13 cellular contexts compared by ENCODE assay signal in the genomic region with DNA sequence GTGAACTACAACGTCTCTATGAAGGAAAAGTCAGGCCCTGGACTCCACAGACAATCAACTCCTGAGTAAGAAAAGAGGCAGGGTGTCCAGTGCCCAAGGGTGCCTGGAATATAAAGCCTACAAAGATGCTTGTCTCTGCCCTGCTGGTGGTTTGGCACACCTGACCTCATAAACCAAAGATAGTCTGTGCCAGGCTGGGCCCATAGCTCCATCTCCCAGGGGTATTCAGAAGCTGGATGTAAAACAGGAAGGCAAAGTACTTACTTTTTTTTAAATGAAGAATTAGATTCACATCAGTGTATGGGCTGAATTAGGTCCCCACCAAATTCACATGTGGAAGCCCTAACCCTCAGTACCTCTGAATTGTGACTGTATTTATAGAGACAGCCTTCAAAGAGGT.
"Had no signal": no experiment of that assay in that cellular context is flagged by ENCODE, and none has a peak within 500 bp of the region (broad histone marks: within the 10 kb centered on the region; RNA-seq: fewer than 3 reads in every experiment).

No MANE protein-coding gene starts in this region.

- DNase-seq: activated CD4-positive, alpha-beta T cell treated with anti-CD3 and anti-CD28 coated beads for 48 hours; activated CD8-positive, alpha-beta memory T cell treated with anti-CD3 and anti-CD28 coated beads for 24 hours; activated naive CD8-positive, alpha-beta T cell treated with anti-CD3 and anti-CD28 coated beads for 36 hours; anterior cingulate cortex; cerebellar nuclear complex; erythroblast; stimulated activated CD4-positive, alpha-beta T cell treated with anti-CD3 and anti-CD28 coated beads, Interleukin-12 subunit alpha, Interleukin-12 subunit beta, amount 100 ng/mL, for 4 hours; stomach; uterus; WERI-Rb-1 had no signal

- ATAC-seq: sciatic nerve had no signal

- H3K9me3 Mint-ChIP-seq: activated naive CD8-positive, alpha-beta T cell treated with anti-CD3 and anti-CD28 coated beads for 36 hours; dendritic cell treated with granulocyte-macrophage colony-stimulating factor and Interleukin-4, amounts not matched to agents 40 ng/mL and 50 ng/mL, for 4 days; mesothelial cell of epicardium had no signal

- H3K4me3 Mint-ChIP-seq: activated naive CD8-positive, alpha-beta T cell treated with anti-CD3 and anti-CD28 coated beads for 36 hours; dendritic cell treated with granulocyte-macrophage colony-stimulating factor and Interleukin-4, amounts not matched to agents 40 ng/mL and 50 ng/mL, for 4 days; mesothelial cell of epicardium had no signal

- H3K27ac Mint-ChIP-seq: activated naive CD8-positive, alpha-beta T cell treated with anti-CD3 and anti-CD28 coated beads for 36 hours; mesothelial cell of epicardium had no signal

- H3K36me3 Mint-ChIP-seq: activated naive CD8-positive, alpha-beta T cell treated with anti-CD3 and anti-CD28 coated beads for 36 hours; mesothelial cell of epicardium had no signal

- H3K27me3 Mint-ChIP-seq: activated naive CD8-positive, alpha-beta T cell treated with anti-CD3 and anti-CD28 coated beads for 36 hours had no signal
